16 cellular contexts compared by ENCODE assay signal in the genomic region with DNA sequence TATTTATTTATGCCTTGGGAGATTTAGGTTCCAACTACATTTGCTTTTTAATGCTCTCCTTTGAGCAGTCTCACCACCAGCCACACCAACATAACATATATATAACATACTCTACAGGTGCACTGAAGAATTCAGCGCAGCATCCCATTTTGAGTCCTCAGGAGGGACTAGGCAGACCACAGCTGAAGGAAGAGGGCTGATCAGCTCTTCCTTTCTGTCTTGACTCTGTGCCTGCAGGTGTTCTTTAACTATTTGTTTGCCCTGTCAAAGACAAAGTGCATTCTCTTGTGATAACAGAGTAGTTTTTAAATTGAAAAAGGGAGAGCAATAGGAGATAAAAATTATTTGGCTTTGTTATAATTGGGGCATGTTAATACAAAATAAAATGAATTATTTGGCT. TPM values are rescaled to one million over a fixed set of nuclear protein-coding genes. Genes with fewer than 3 reads are reported as not detected.
DNase-seq lines count a peak whose midpoint lies in the region; TF ChIP-seq lines count a peak whose summit lies in the region.
"Had no signal": no experiment of that assay in that cellular context is flagged by ENCODE, and none has a peak within 500 bp of the region (broad histone marks: within the 10 kb centered on the region; RNA-seq: fewer than 3 reads in every experiment).

No MANE protein-coding gene starts in this region.

- WGBS in thyroid gland, 2 donors, result 82 to 93% methylated on average over 1 of the region's 1 CpG

- peak overlapping the region; percentile 37; the same call in 1 of the 2 replicates for H3K9ac ChIP-seq in MM.1S (ENCODE audit: low read length)

- H3K4me3 ChIP-seq in MM.1S (ENCODE audit: low read length) (peak overlapping the region; percentile 36; the same call in 1 of the 2 replicates), thyroid gland (replicated peaks in 1 of 3) (no peak overlapping the region)
- H3K4me3 ChIP-seq: A549, breast epithelium, PC-9, sigmoid colon had no signal

- H3K9me2 ChIP-seq in MM.1S (replicated peaks; ENCODE audit: insufficient read depth, low read length), result no peaks in the 10 kb centered on the region

- DNase-seq in activated CD4-positive, alpha-beta T cell treated with anti-CD3 and anti-CD28 coated beads, Interleukin-2, amount 10 ng/mL, durations not matched to agents 7 days and 5 days, result peak; percentile 30
- DNase-seq in activated CD4-positive, alpha-beta T cell treated with anti-CD3 and anti-CD28 coated beads, Interleukin-2, amount 50 U/mL, for 48 hours, result no peak
- DNase-seq in MM.1S (peak; percentile 79), nephron progenitor cell (no peak), thyroid gland (no peak), DMS153 treated with DMSO at 0.1 percent for 48 hours (lab: John Stamatoyannopoulos, UW; ENCODE audit: unreplicated experiment) (no peak), NCI-H526 (lab: John Stamatoyannopoulos, UW) (no peak)
- DNase-seq in activated naive CD8-positive, alpha-beta T cell treated with anti-CD3 and anti-CD28 coated beads for 36 hours, result no peak
- DNase-seq: activated CD4-positive, CD25-positive, alpha-beta regulatory T cell treated with anti-CD3 and anti-CD28 coated beads, Interleukin-2, amount 50 U/mL, for 72 hours; activated effector memory CD4-positive, alpha-beta T cell treated with Interleukin-2 at 50 U/mL for 16 hours; Caco-2; left ventricle myocardium superior; PC-9; sigmoid colon had no signal

- peak overlapping the region; percentile 69 for H3K27ac ChIP-seq in MM.1S (ENCODE audit: low read length)
- no peak overlapping the region for H3K27ac ChIP-seq in thyroid gland
- H3K27ac ChIP-seq: A549, PC-9 had no signal

- H3K9me3 ChIP-seq in MM.1S (replicated peaks; ENCODE audit: insufficient read depth, low read length) (no peaks in the 10 kb centered on the region), thyroid gland (no peaks in the 10 kb centered on the region)
- H3K9me3 ChIP-seq: breast epithelium, Caco-2, sigmoid colon had no signal

- H3K27me3 ChIP-seq in MM.1S (replicated peaks; ENCODE audit: insufficient read depth, low read length) (no peaks in the 10 kb centered on the region), thyroid gland (no peaks in the 10 kb centered on the region)
- H3K27me3 ChIP-seq: breast epithelium, sigmoid colon had no signal

- H3F3A ChIP-seq in MM.1S (ENCODE audit: insufficient read depth, low read length), result peaks cover 38% of the 10 kb centered on the region

- no peaks in the 10 kb centered on the region for H4K20me1 ChIP-seq in MM.1S (ENCODE audit: insufficient read depth, low read length)

- peaks cover 64% of the 10 kb centered on the region for H3K4me1 Mint-ChIP-seq in activated CD4-positive, alpha-beta T cell treated with anti-CD3 and anti-CD28 coated beads, Interleukin-2, amount 10 ng/mL, durations not matched to agents 7 days and 5 days
- H3K4me1 Mint-ChIP-seq in activated naive CD8-positive, alpha-beta T cell treated with anti-CD3 and anti-CD28 coated beads for 36 hours, result peaks cover 69% of the 10 kb centered on the region
- H3K4me1 Mint-ChIP-seq in nephron progenitor cell, result peaks cover 30% of the 10 kb centered on the region

- H3K79me2 ChIP-seq in MM.1S (ENCODE audit: low read length), result peaks cover 87% of the 10 kb centered on the region

- TF ChIP-seq CTCF in MM.1S (IDR thresholded peaks at IDR 0.05; ENCODE audit: low read length), result no peak
- TF ChIP-seq CTCF in nephron progenitor cell (IDR thresholded peaks at IDR 0.05), result no peak
- no peak for TF ChIP-seq CTCF in thyroid gland (IDR thresholded peaks at IDR 0.05)

- no peak for TF ChIP-seq POLR2A in thyroid gland (IDR thresholded peaks at IDR 0.05)

- H3K36me3 ChIP-seq in MM.1S (replicated peaks; ENCODE audit: insufficient read depth, low read length) (no peaks in the 10 kb centered on the region), thyroid gland (peaks cover 4 to 6% of the 10 kb centered on the region in 2 donors)

- peaks cover 37% of the 10 kb centered on the region for H3K4me1 ChIP-seq in MM.1S (ENCODE audit: low read length)
- H3K4me1 ChIP-seq in thyroid gland, result peaks cover 31 to 34% of the 10 kb centered on the region in 2 donors
- H3K4me1 ChIP-seq: breast epithelium had no signal

- POLR2A ChIA-PET in activated CD4-positive, alpha-beta T cell treated with anti-CD3 and anti-CD28 coated beads, Interleukin-2, amount 10 ng/mL, durations not matched to agents 7 days and 5 days (lab: Charles Lee), result no interaction called here

- intact Hi-C loops in thyroid gland (cut with DNase I), result no loop called here

- H2AFZ ChIP-seq in MM.1S (ENCODE audit: low read length), result no peak overlapping the region
- H2AFZ ChIP-seq: PC-9 had no signal

- H3K4me3 Mint-ChIP-seq in activated CD4-positive, alpha-beta T cell treated with anti-CD3 and anti-CD28 coated beads, Interleukin-2, amount 10 ng/mL, durations not matched to agents 7 days and 5 days, result peak overlapping the region; percentile 7
- no peak overlapping the region for H3K4me3 Mint-ChIP-seq in activated naive CD8-positive, alpha-beta T cell treated with anti-CD3 and anti-CD28 coated beads for 36 hours
- no peak overlapping the region for H3K4me3 Mint-ChIP-seq in nephron progenitor cell

- peak overlapping the region; percentile 91 for H3K27ac Mint-ChIP-seq in activated CD4-positive, alpha-beta T cell treated with anti-CD3 and anti-CD28 coated beads, Interleukin-2, amount 10 ng/mL, durations not matched to agents 7 days and 5 days
- peak overlapping the region; percentile 63 for H3K27ac Mint-ChIP-seq in activated naive CD8-positive, alpha-beta T cell treated with anti-CD3 and anti-CD28 coated beads for 36 hours
- peak overlapping the region; percentile 52 for H3K27ac Mint-ChIP-seq in nephron progenitor cell

- CTCF ChIA-PET in activated CD4-positive, alpha-beta T cell treated with anti-CD3 and anti-CD28 coated beads, Interleukin-2, amount 10 ng/mL, durations not matched to agents 7 days and 5 days (lab: Charles Lee), result interaction anchor here (0.6 to 3.9 kb wide), 6 partner anchors 9 to 399 kb away, joined by 3 to 16 read pairs (median 4); partner anchors contain the start of gene HIPK1

- H3K27me3 Mint-ChIP-seq in activated CD4-positive, alpha-beta T cell treated with anti-CD3 and anti-CD28 coated beads, Interleukin-2, amount 10 ng/mL, durations not matched to agents 7 days and 5 days, result no peaks in the 10 kb centered on the region
- H3K27me3 Mint-ChIP-seq in activated naive CD8-positive, alpha-beta T cell treated with anti-CD3 and anti-CD28 coated beads for 36 hours, result no peaks in the 10 kb centered on the region
- no peaks in the 10 kb centered on the region for H3K27me3 Mint-ChIP-seq in nephron progenitor cell (ENCODE audit: low read depth, poor library complexity)

- no peaks in the 10 kb centered on the region for H3K9me3 Mint-ChIP-seq in activated CD4-positive, alpha-beta T cell treated with anti-CD3 and anti-CD28 coated beads, Interleukin-2, amount 10 ng/mL, durations not matched to agents 7 days and 5 days
- no peaks in the 10 kb centered on the region for H3K9me3 Mint-ChIP-seq in activated naive CD8-positive, alpha-beta T cell treated with anti-CD3 and anti-CD28 coated beads for 36 hours
- H3K9me3 Mint-ChIP-seq in nephron progenitor cell, result peaks cover 17% of the 10 kb centered on the region

- H3K36me3 Mint-ChIP-seq in activated CD4-positive, alpha-beta T cell treated with anti-CD3 and anti-CD28 coated beads, Interleukin-2, amount 10 ng/mL, durations not matched to agents 7 days and 5 days (ENCODE audit: low read depth), result peaks cover 47% of the 10 kb centered on the region
- peaks cover 38% of the 10 kb centered on the region for H3K36me3 Mint-ChIP-seq in activated naive CD8-positive, alpha-beta T cell treated with anti-CD3 and anti-CD28 coated beads for 36 hours
- H3K36me3 Mint-ChIP-seq in nephron progenitor cell (ENCODE audit: low read depth), result peaks cover 45% of the 10 kb centered on the region

- peak overlapping the region; percentile 77; the same call in 1 of the 2 replicates for H3K4me2 ChIP-seq in MM.1S (ENCODE audit: low read depth, low read length)
- H3K4me2 ChIP-seq: A549, PC-9 had no signal

RNA-seq across cellular contexts. Expression of gene HIPK1, which starts 17.0 kb away (rescaled TPM):
- total RNA-seq in activated CD4-positive, alpha-beta T cell treated with anti-CD3 and anti-CD28 coated beads, Interleukin-2, amount 10 ng/mL, durations not matched to agents 7 days and 5 days, result 100 to 1,000 TPM in 1 of 2 experiments, 10 to 100 TPM in 1; 88.5 to 106 TPM
- total RNA-seq in activated naive CD8-positive, alpha-beta T cell treated with anti-CD3 and anti-CD28 coated beads for 36 hours, result 10 to 100 TPM; 41.1 to 45.7 TPM
- 100 to 1,000 TPM in 1 of 4 donors, 10 to 100 TPM in 3; 65.8 to 102 (median 84.7) TPM for total RNA-seq in thyroid gland

RNA-seq across cellular contexts. Expression of gene OLFML3, which starts 33.2 kb away (rescaled TPM):
- total RNA-seq in activated CD4-positive, alpha-beta T cell treated with anti-CD3 and anti-CD28 coated beads, Interleukin-2, amount 10 ng/mL, durations not matched to agents 7 days and 5 days, result under 1 TPM; 0.71 to 0.94 TPM
- total RNA-seq in activated naive CD8-positive, alpha-beta T cell treated with anti-CD3 and anti-CD28 coated beads for 36 hours, result under 1 TPM in 1 of 2 experiments, not detected in 1; 0.20 TPM
- 10 to 100 TPM; 20.2 to 28.3 (median 24.8) TPM for total RNA-seq in thyroid gland

RNA-seq across cellular contexts. Expression of gene DCLRE1B, which starts 41.0 kb away (rescaled TPM):
- 10 to 100 TPM; 16.2 to 19.4 TPM for total RNA-seq in activated CD4-positive, alpha-beta T cell treated with anti-CD3 and anti-CD28 coated beads, Interleukin-2, amount 10 ng/mL, durations not matched to agents 7 days and 5 days
- 10 to 100 TPM; 25.2 to 26.5 TPM for total RNA-seq in activated naive CD8-positive, alpha-beta T cell treated with anti-CD3 and anti-CD28 coated beads for 36 hours
- 1 to 10 TPM; 3.2 to 5.0 (median 4.1) TPM for total RNA-seq in thyroid gland

RNA-seq across cellular contexts. Expression of gene AP4B1, which starts 41.5 kb away (rescaled TPM):
- total RNA-seq in activated CD4-positive, alpha-beta T cell treated with anti-CD3 and anti-CD28 coated beads, Interleukin-2, amount 10 ng/mL, durations not matched to agents 7 days and 5 days, result 10 to 100 TPM; 39.4 to 41.9 TPM
- total RNA-seq in activated naive CD8-positive, alpha-beta T cell treated with anti-CD3 and anti-CD28 coated beads for 36 hours, result 10 to 100 TPM; 36.8 to 37.7 TPM
- total RNA-seq in thyroid gland, result 10 to 100 TPM in 3 of 4 donors, 1 to 10 TPM in 1; 9.7 to 14.8 (median 14.0) TPM

RNA-seq across cellular contexts. Expression of gene BCL2L15, which starts 58.7 kb away (rescaled TPM):
- 1 to 10 TPM in 1 of 2 experiments, under 1 TPM in 1; 0.98 to 1.1 TPM for total RNA-seq in activated CD4-positive, alpha-beta T cell treated with anti-CD3 and anti-CD28 coated beads, Interleukin-2, amount 10 ng/mL, durations not matched to agents 7 days and 5 days
- total RNA-seq in activated naive CD8-positive, alpha-beta T cell treated with anti-CD3 and anti-CD28 coated beads for 36 hours, result 1 to 10 TPM in 1 of 2 experiments, under 1 TPM in 1; 0.88 to 2.2 TPM
- under 1 TPM; 0.13 to 0.89 (median 0.50) TPM for total RNA-seq in thyroid gland
- total RNA-seq: left ventricle myocardium superior had no signal

Comparison
In these comparisons a context has a peak if more than half of its experiments do, and no peak if none do; other contexts are left out.
1. DNase-seq: peak in activated CD4-positive, alpha-beta T cell treated with anti-CD3 and anti-CD28 coated beads, Interleukin-2, amount 10 ng/mL, durations not matched to agents 7 days and 5 days (single experiment) and MM.1S (single experiment); none in activated CD4-positive, alpha-beta T cell treated with anti-CD3 and anti-CD28 coated beads, Interleukin-2, amount 50 U/mL, for 48 hours (0 of 2), activated naive CD8-positive, alpha-beta T cell treated with anti-CD3 and anti-CD28 coated beads for 36 hours (single experiment), nephron progenitor cell (single experiment), thyroid gland (0 of 2), DMS153 treated with DMSO at 0.1 percent for 48 hours (single experiment) and NCI-H526 (0 of 2).
2. RNA of gene OLFML3, which starts 33.2 kb away (total RNA-seq): 20.2 to 28.3 TPM in thyroid gland; 0.71 to 0.94 TPM in activated CD4-positive, alpha-beta T cell treated with anti-CD3 and anti-CD28 coated beads, Interleukin-2, amount 10 ng/mL, durations not matched to agents 7 days and 5 days and 0.20 TPM in activated naive CD8-positive, alpha-beta T cell treated with anti-CD3 and anti-CD28 coated beads for 36 hours; every median in the first group is over 10 times any median in the second.
3. Peak in every context shown above with its lines, with median percentiles within 50 percentile points of each other: H3K27ac Mint-ChIP-seq.